ENCODE assay signal across 1 cellular context in genomic region chr13:37769078-37769477, GRCh38.
TF ChIP-seq lines count a peak whose summit lies in the region.

No MANE protein-coding gene starts in this region.

TF ChIP-seq in GM23338, 12 proteins besides CTCF, POLR2A, EP300 and RAD21 (continued from another document):
- TF ChIP-seq ZNF462 (CRISPR knock-in tag; IDR thresholded peaks at IDR 0.05) (no peak), ZNF114 (CRISPR knock-in tag; IDR thresholded peaks at IDR 0.05) (no peak), ZNF331 (CRISPR knock-in tag; IDR thresholded peaks at IDR 0.05; ENCODE audit: low read depth) (no peak), ETS1 (IDR thresholded peaks at IDR 0.05) (no peak), CREB1 (CRISPR knock-in tag; IDR thresholded peaks at IDR 0.05; ENCODE audit: low read depth) (no peak), STAT1 (IDR thresholded peaks at IDR 0.05; ENCODE audit: unreplicated experiment) (no peak), EZH2phosphoT487 (IDR thresholded peaks at IDR 0.05; ENCODE audit: unreplicated experiment) (no peak), EZH2 (IDR thresholded peaks at IDR 0.05; ENCODE audit: low read depth, unreplicated experiment) (no peak), JUNB (IDR thresholded peaks at IDR 0.05; ENCODE audit: unreplicated experiment) (no peak)
